16 cellular contexts compared by ENCODE assay signal in genomic region chr4:183413562-183414200, GRCh38.
"Had no signal": no experiment of that assay in that cellular context is flagged by ENCODE, and none has a peak within 500 bp of the region (broad histone marks: within the 10 kb centered on the region; RNA-seq: fewer than 3 reads in every experiment).

No MANE protein-coding gene starts in this region.

- ATAC-seq: activated CD4-positive, CD25-positive, alpha-beta regulatory T cell treated with anti-CD3 and anti-CD28 coated beads, Interleukin-2, amount 50 U/mL, for 24 hours; effector memory CD8-positive, alpha-beta T cell; gastrocnemius medialis had no signal

- H3K79me2 ChIP-seq: parathyroid adenoma had no signal

- H3K9ac ChIP-seq: parathyroid adenoma had no signal

- H3K27me3 Mint-ChIP-seq: effector memory CD8-positive, alpha-beta T cell had no signal

- H3K36me3 ChIP-seq: breast epithelium, gastrocnemius medialis, heart left ventricle, tibial artery, vagina had no signal

- H2AFZ ChIP-seq: parathyroid adenoma had no signal

- H3K9me3 Mint-ChIP-seq: effector memory CD8-positive, alpha-beta T cell had no signal

- DNase-seq: activated CD4-positive, alpha-beta T cell treated with anti-CD3 and anti-CD28 coated beads, Interleukin-2, amount 50 U/mL, for 4 hours; activated naive CD4-positive, alpha-beta T cell; activated T-cell treated with anti-CD3 and anti-CD28 coated beads for 4 hours; aorta; effector memory CD8-positive, alpha-beta T cell; gastrocnemius medialis; heart left ventricle; midbrain; stimulated activated CD4-positive, alpha-beta T cell treated with anti-CD3 and anti-CD28 coated beads, Interleukin-1b, Interleukin-23, amount 100 ng/mL, for 48 hours; T1000 had no signal

- H3K4me3 ChIP-seq: breast epithelium, gastrocnemius medialis, heart left ventricle, lung, tibial artery, vagina had no signal

- H3K27me3 ChIP-seq: breast epithelium, gastrocnemius medialis, heart left ventricle, tibial artery, vagina had no signal

- H3K4me3 Mint-ChIP-seq: effector memory CD8-positive, alpha-beta T cell had no signal

- H3K27ac ChIP-seq: breast epithelium, gastrocnemius medialis, heart left ventricle, parathyroid adenoma, tibial artery, vagina had no signal

- H3K4me1 ChIP-seq: breast epithelium, gastrocnemius medialis, heart left ventricle, parathyroid adenoma, tibial artery, vagina had no signal

- H3K9me3 ChIP-seq: breast epithelium, gastrocnemius medialis, heart left ventricle, tibial artery, vagina had no signal
